In the genomic region with DNA sequence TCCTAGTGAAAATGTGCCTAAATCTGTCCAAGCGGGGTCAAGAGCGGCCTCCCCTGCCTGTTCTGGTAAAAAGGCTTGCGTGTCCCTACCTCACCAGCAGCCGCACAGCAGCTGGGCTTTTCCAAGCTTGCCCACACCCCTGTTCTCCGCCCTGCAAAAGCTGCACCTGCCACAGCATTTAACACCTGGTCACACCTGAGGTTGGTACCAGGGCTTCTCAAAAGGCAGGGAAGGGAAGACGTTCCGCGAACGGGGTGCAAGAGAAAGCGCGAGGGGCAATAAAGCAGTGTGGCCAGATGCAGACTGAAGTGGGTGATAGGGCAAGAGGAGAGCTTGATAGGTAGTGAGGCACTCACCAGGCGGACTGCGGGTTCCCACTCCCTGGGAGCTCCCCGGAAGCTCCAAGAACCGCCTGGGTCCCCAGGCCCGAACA, we compare ENCODE assay signal across 8 cellular contexts. TPM values are rescaled to one million over a fixed set of nuclear protein-coding genes. Genes with fewer than 3 reads are reported as not detected.
DNase-seq lines count a peak whose midpoint lies in the region; ATAC-seq and TF ChIP-seq lines count a peak whose summit lies in the region.

No MANE protein-coding gene starts in this region.

- ATAC-seq in GM18861 (IDR thresholded peaks at IDR 0.05; ENCODE audit: unreplicated experiment) (peak; percentile 32), HG03039 (IDR thresholded peaks at IDR 0.05; ENCODE audit: unreplicated experiment) (peak; percentile 41), heart right ventricle (peak; percentile 69 to 90 (median 82))

- intact Hi-C loops in heart right ventricle (cut with DNase I), result no loop called here

- peak overlapping the region; percentile 91 for H3K27ac Mint-ChIP-seq in activated naive CD8-positive, alpha-beta T cell

- peaks cover 4% of the 10 kb centered on the region for H3K36me3 Mint-ChIP-seq in activated naive CD8-positive, alpha-beta T cell

- peaks cover 45% of the 10 kb centered on the region for H3K4me1 Mint-ChIP-seq in activated naive CD8-positive, alpha-beta T cell (ENCODE audit: low read depth)

- H3K27ac ChIP-seq in heart right ventricle (peak overlapping the region in 9 of 10 donors; percentile 67 to 88 (median 77)), rectal smooth muscle tissue (ENCODE audit: low read depth, low read length) (peak overlapping the region; percentile 3)

- no peaks in the 10 kb centered on the region for H3K27me3 ChIP-seq in BJ (ENCODE audit: control insufficient read depth, insufficient read depth, low read length)
- no peaks in the 10 kb centered on the region for H3K27me3 ChIP-seq in heart right ventricle
- no peaks in the 10 kb centered on the region for H3K27me3 ChIP-seq in rectal smooth muscle tissue (ENCODE audit: control insufficient read depth, insufficient read depth, low read length)

- POLR2A ChIA-PET in BJ (lab: Charles Lee), result no interaction called here

- H3K36me3 ChIP-seq in BJ (ENCODE audit: control insufficient read depth, insufficient read depth, low read length), result no peaks in the 10 kb centered on the region
- peaks cover 0 to 11% (median 7%) of the 10 kb centered on the region in 9 donors for H3K36me3 ChIP-seq in heart right ventricle
- H3K36me3 ChIP-seq in rectal smooth muscle tissue (ENCODE audit: control insufficient read depth, insufficient read depth, low read length), result peaks cover 5% of the 10 kb centered on the region

- peak overlapping the region; percentile 79 for H3K4me3 ChIP-seq in BJ (ENCODE audit: low read depth, low read length)
- peak overlapping the region; percentile 76 to 99 (median 82) for H3K4me3 ChIP-seq in heart right ventricle
- peak overlapping the region; percentile 81 for H3K4me3 ChIP-seq in rectal smooth muscle tissue (ENCODE audit: low read length)

- H3K27me3 Mint-ChIP-seq in activated naive CD8-positive, alpha-beta T cell, result no peaks in the 10 kb centered on the region

- DNase-seq in BJ (ENCODE audit: low read depth) (no peak), NCI-H2196 treated with DMSO at 0.1 percent for 48 hours (lab: John Stamatoyannopoulos, UW; ENCODE audit: unreplicated experiment) (peak; percentile 15), heart right ventricle (peak in 1 of 2 donors; percentile 10), KG1 (lab: John Stamatoyannopoulos, UW) (no peak)

- H3K4me3 Mint-ChIP-seq in activated naive CD8-positive, alpha-beta T cell, result peak overlapping the region; percentile 95

- H3K9me3 Mint-ChIP-seq in activated naive CD8-positive, alpha-beta T cell (ENCODE audit: low read depth), result no peaks in the 10 kb centered on the region

- CTCF ChIA-PET in BJ (lab: Yijun Ruan, JAX), result interaction anchor here (0.5 to 4.2 kb wide), 5 partner anchors 14 to 832 kb away, joined by 3 to 23 read pairs (median 7); no protein-coding TSS in a partner anchor

- no peaks in the 10 kb centered on the region for H3K9me3 ChIP-seq in heart right ventricle

- H3K9ac ChIP-seq in rectal smooth muscle tissue (ENCODE audit: low read length), result peak overlapping the region; percentile 76

- H3K4me1 ChIP-seq in heart right ventricle (peaks cover 0 to 24% (median 13%) of the 10 kb centered on the region in 9 donors), rectal smooth muscle tissue (ENCODE audit: control insufficient read depth, insufficient read depth, low read length) (peaks cover 2% of the 10 kb centered on the region)

- no peak for TF ChIP-seq CTCF in BJ (IDR thresholded peaks at IDR 0.05; ENCODE audit: insufficient read depth, low read depth, low read length)
- no peak for TF ChIP-seq CTCF in heart right ventricle (IDR thresholded peaks at IDR 0.05)

- WGBS in heart right ventricle, 2 donors, result 7 to 9% methylated on average over 16 of the region's 16 CpGs

RNA-seq across cellular contexts. Expression of gene TMEM182, which starts 25.6 kb away (rescaled TPM):
- polyA plus RNA-seq in BJ (2011; rRNA removed) (2.6 and 3.7 TPM in 2 replicates), heart right ventricle (10 to 100 TPM; 10.1 to 39.4 TPM)
- polyA minus RNA-seq in BJ (2011; rRNA and poly(A)+ RNA removed), result 1.1 and 1.3 TPM in 2 replicates
- 100 to 1,000 TPM; 142 to 225 (median 191) TPM for total RNA-seq in heart right ventricle
